8 cellular contexts compared by ENCODE assay signal in the genomic region with DNA sequence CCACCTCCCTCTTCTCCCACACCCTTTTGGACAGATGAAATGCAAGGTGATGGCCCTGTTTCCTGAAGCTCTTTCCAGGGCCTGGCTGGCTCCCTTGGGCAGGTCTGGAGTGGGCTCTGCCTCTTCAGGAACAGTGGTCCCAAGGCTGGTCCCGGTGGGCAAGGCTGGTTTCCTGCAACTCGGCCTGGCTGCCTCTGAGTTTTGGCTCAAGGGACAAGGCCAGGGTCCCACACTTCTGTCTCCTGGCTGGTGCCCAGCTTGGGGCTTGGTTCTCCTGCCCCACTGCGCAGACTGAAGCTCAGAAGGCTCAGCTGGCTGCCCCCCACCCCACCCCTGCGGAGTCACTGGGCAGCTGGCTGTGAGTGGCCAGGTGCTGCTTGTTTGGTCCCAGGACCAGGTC. TPM values are rescaled to one million over a fixed set of nuclear protein-coding genes. Genes with fewer than 3 reads are reported as not detected.
A peak's percentile ranks its signal among the peaks of the same experiment; 100 is the strongest.
DNase-seq lines count a peak whose midpoint lies in the region; ATAC-seq and TF ChIP-seq lines count a peak whose summit lies in the region.

No MANE protein-coding gene starts in this region.

- H3K4me2 ChIP-seq in BLaER1, result peak overlapping the region; percentile 99

- peaks cover 1% of the 10 kb centered on the region for H3K9me3 Mint-ChIP-seq in nephron

- H3K9ac ChIP-seq in BLaER1, result peak overlapping the region; percentile 96

- peaks cover 8% of the 10 kb centered on the region for H3K36me3 Mint-ChIP-seq in nephron (ENCODE audit: low read depth)

- peaks cover 52% of the 10 kb centered on the region for H4K20me1 ChIP-seq in BLaER1

- TF ChIP-seq CTCF in coronary artery (IDR thresholded peaks at IDR 0.05) (no peak), nephron (IDR thresholded peaks at IDR 0.05; ENCODE audit: unreplicated experiment in 3 of 3) (no peak)

- H3K4me1 Mint-ChIP-seq in nephron, result peaks cover 27% of the 10 kb centered on the region

- H3K4me1 ChIP-seq in BLaER1, result peaks cover 53% of the 10 kb centered on the region

- DNase-seq in MG63 (no peak), coronary artery (ENCODE audit: low spot score) (no peak), cerebellum (ENCODE audit: low spot score) (no peak), NCI-H2081 (lab: John Stamatoyannopoulos, UW) (no peak)

- H3K27me3 ChIP-seq in BLaER1 (peaks cover 25% of the 10 kb centered on the region), MG63 (no peaks in the 10 kb centered on the region)

- peaks cover 20% of the 10 kb centered on the region for H3K27me3 Mint-ChIP-seq in nephron (ENCODE audit: low read depth)

- no peak for ATAC-seq in GM19351 (IDR thresholded peaks at IDR 0.05; ENCODE audit: unreplicated experiment)
- no peak for ATAC-seq in HG03196 (IDR thresholded peaks at IDR 0.05; ENCODE audit: unreplicated experiment)

- H3K4me3 ChIP-seq in BLaER1 (peak overlapping the region; percentile 97), MG63 (peak overlapping the region; percentile 89), coronary artery (peak overlapping the region; percentile 97)

- peak overlapping the region; percentile 87 to 96 (median 94) for H3K4me3 Mint-ChIP-seq in nephron

- H3K9me3 ChIP-seq in BLaER1 (peaks cover 4% of the 10 kb centered on the region; the same call in 1 of the 2 replicates), MG63 (no peaks in the 10 kb centered on the region)

- peak overlapping the region; percentile 98 for H3K27ac ChIP-seq in BLaER1
- H3K27ac ChIP-seq in coronary artery, result peak overlapping the region; percentile 99

- peaks cover 8% of the 10 kb centered on the region for H3K36me3 ChIP-seq in BLaER1
- H3K36me3 ChIP-seq in MG63, result peaks cover 31% of the 10 kb centered on the region

- peak overlapping the region; percentile 37 to 96 (median 79) for H3K27ac Mint-ChIP-seq in nephron

RNA-seq across cellular contexts. Expression of gene ACTG1, which starts 3.8 kb away (rescaled TPM):
- 5,061 and 6,321 TPM in 2 replicates for total RNA-seq in MG63 (2014; rRNA removed; shearing (Covaris generic); ENCODE audit: low replicate concordance)
- total RNA-seq in cerebellum, result 4,386 TPM

RNA-seq across cellular contexts. Expression of gene FSCN2, which starts 11.7 kb away (rescaled TPM):
- 0.12 TPM in 1 of 2 replicates, not detected in the other for total RNA-seq in MG63 (2014; rRNA removed; shearing (Covaris generic); ENCODE audit: low replicate concordance)
- total RNA-seq in cerebellum, result 4.0 TPM

RNA-seq across cellular contexts. Expression of gene FAAP100, which starts 35.7 kb away (rescaled TPM):
- 25.6 and 41.7 TPM in 2 replicates for total RNA-seq in MG63 (2014; rRNA removed; shearing (Covaris generic); ENCODE audit: low replicate concordance)
- 25.8 TPM for total RNA-seq in cerebellum
